ENCODE assay signal across 26 cellular contexts in genomic region chr3:141929341-141929995, GRCh38. TPM values are rescaled to one million over a fixed set of nuclear protein-coding genes. Genes with fewer than 3 reads are reported as not detected.
A peak's percentile ranks its signal among the peaks of the same experiment; 100 is the strongest.
DNase-seq lines count a peak whose midpoint lies in the region; ATAC-seq and TF ChIP-seq lines count a peak whose summit lies in the region.
"Had no signal": no experiment of that assay in that cellular context is flagged by ENCODE, and none has a peak within 500 bp of the region (broad histone marks: within the 10 kb centered on the region; RNA-seq: fewer than 3 reads in every experiment).

No MANE protein-coding gene starts in this region.

- peak overlapping the region; percentile 19 for H3K27ac Mint-ChIP-seq in activated naive CD4-positive, alpha-beta T cell treated with anti-CD3 and anti-CD28 coated beads, Interleukin-2, amount 50 U/mL, for 24 hours
- H3K27ac Mint-ChIP-seq in natural killer cell: peak overlapping the region; percentile 9 to 75
- H3K27ac Mint-ChIP-seq in stimulated activated naive B cell treated with anti-CD40 and anti-IgM and Interleukin-4, amounts not matched to agents 10 μg/mL and 1 μg/mL and 100 μg/mL, for 72 hours: peak overlapping the region; percentile 71
- H3K27ac Mint-ChIP-seq in activated naive CD8-positive, alpha-beta T cell treated with anti-CD3 and anti-CD28 coated beads for 36 hours: no peak overlapping the region
- H3K27ac Mint-ChIP-seq: activated CD4-positive, alpha-beta memory T cell treated with anti-CD3 and anti-CD28 coated beads for 36 hours; IgD-negative memory B cell had no signal

- no peak for ATAC-seq in natural killer cell
- no peak for ATAC-seq in stimulated activated naive B cell treated with anti-CD40 and anti-IgM and Interleukin-4, amounts not matched to agents 10 μg/mL and 1 μg/mL and 100 μg/mL, for 72 hours (replicated peaks)
- ATAC-seq: esophagus mucosa, foreskin keratinocyte had no signal

- H3K4me1 ChIP-seq in ascending aorta: no peaks in the 10 kb centered on the region
- H3K4me1 ChIP-seq: A549, adrenal gland, foreskin keratinocyte, HAP-1, transverse colon had no signal

- no peak for DNase-seq in activated naive CD4-positive, alpha-beta T cell treated with Interleukin-2 at 50 U/mL for 16 hours
- DNase-seq in amniotic epithelial cell (ENCODE audit: low read depth) (peak; percentile 57), natural killer cell (no peak), HEK293T (ENCODE audit: extremely low spot score) (no peak), ascending aorta (ENCODE audit: low spot score in 2 of 2) (no peak)
- no peak for DNase-seq in stimulated activated naive B cell treated with anti-CD40 and anti-IgM and Interleukin-4, amounts not matched to agents 10 μg/mL and 1 μg/mL and 100 μg/mL, for 72 hours
- DNase-seq in activated naive CD8-positive, alpha-beta T cell treated with anti-CD3 and anti-CD28 coated beads for 36 hours: no peak
- DNase-seq: activated CD4-positive, alpha-beta memory T cell treated with anti-CD3 and anti-CD28 coated beads for 36 hours; activated CD4-positive, CD25-positive, alpha-beta regulatory T cell; activated gamma-delta T cell; AML-193; effector memory CD4-positive, alpha-beta T cell; foreskin keratinocyte; NCI-H1105 treated with DMSO at 0.1 percent for 48 hours; NCI-H2081; NCI-H2227 treated with DMSO at 0.1 percent for 48 hours; NCI-H526 treated with DMSO at 0.1 percent for 48 hours; SHP77 treated with DMSO at 0.1 percent for 48 hours; SW 1271; transverse colon had no signal

- H3K9me3 ChIP-seq in ascending aorta: no peaks in the 10 kb centered on the region
- H3K9me3 ChIP-seq: A549, adrenal gland, HAP-1, transverse colon had no signal

- TF ChIP-seq CTCF in natural killer cell (IDR thresholded peaks at IDR 0.05): no peak
- TF ChIP-seq CTCF in ascending aorta (IDR thresholded peaks at IDR 0.05): no peak

- POLR2A ChIA-PET in HEK293T (lab: Yijun Ruan, JAX): no interaction called here

- H3K36me3 Mint-ChIP-seq in activated naive CD4-positive, alpha-beta T cell treated with anti-CD3 and anti-CD28 coated beads, Interleukin-2, amount 50 U/mL, for 24 hours: peaks cover 12% of the 10 kb centered on the region
- H3K36me3 Mint-ChIP-seq in natural killer cell: no peaks in the 10 kb centered on the region
- H3K36me3 Mint-ChIP-seq in stimulated activated naive B cell treated with anti-CD40 and anti-IgM and Interleukin-4, amounts not matched to agents 10 μg/mL and 1 μg/mL and 100 μg/mL, for 72 hours: peaks cover 34 to 35% of the 10 kb centered on the region in 2 donors
- H3K36me3 Mint-ChIP-seq in activated naive CD8-positive, alpha-beta T cell treated with anti-CD3 and anti-CD28 coated beads for 36 hours: peaks cover 20% of the 10 kb centered on the region

- intact Hi-C loops in natural killer cell (cut with micrococcal nuclease): no loop called here
- intact Hi-C loops in ascending aorta (cut with DNase I): no loop called here

- no peaks in the 10 kb centered on the region for H3K27me3 ChIP-seq in ascending aorta
- H3K27me3 ChIP-seq: adrenal gland, foreskin keratinocyte, transverse colon had no signal

- H3K4me3 ChIP-seq in ascending aorta: no peak overlapping the region
- H3K4me3 ChIP-seq: A549, adrenal gland, HAP-1, transverse colon had no signal

- CTCF ChIA-PET in HEK293T (lab: Yijun Ruan, JAX): no interaction called here

- no peaks in the 10 kb centered on the region for H3K27me3 Mint-ChIP-seq in activated naive CD4-positive, alpha-beta T cell treated with anti-CD3 and anti-CD28 coated beads, Interleukin-2, amount 50 U/mL, for 24 hours
- no peaks in the 10 kb centered on the region for H3K27me3 Mint-ChIP-seq in natural killer cell (ENCODE audit: low read depth in 2 of 2)
- H3K27me3 Mint-ChIP-seq in stimulated activated naive B cell treated with anti-CD40 and anti-IgM and Interleukin-4, amounts not matched to agents 10 μg/mL and 1 μg/mL and 100 μg/mL, for 72 hours: no peaks in the 10 kb centered on the region
- no peaks in the 10 kb centered on the region for H3K27me3 Mint-ChIP-seq in activated naive CD8-positive, alpha-beta T cell treated with anti-CD3 and anti-CD28 coated beads for 36 hours
- H3K27me3 Mint-ChIP-seq: activated CD4-positive, alpha-beta memory T cell treated with anti-CD3 and anti-CD28 coated beads for 36 hours; IgD-negative memory B cell had no signal

- H3K9me3 Mint-ChIP-seq in activated naive CD4-positive, alpha-beta T cell treated with anti-CD3 and anti-CD28 coated beads, Interleukin-2, amount 50 U/mL, for 24 hours: no peaks in the 10 kb centered on the region
- no peaks in the 10 kb centered on the region for H3K9me3 Mint-ChIP-seq in natural killer cell
- no peaks in the 10 kb centered on the region for H3K9me3 Mint-ChIP-seq in stimulated activated naive B cell treated with anti-CD40 and anti-IgM and Interleukin-4, amounts not matched to agents 10 μg/mL and 1 μg/mL and 100 μg/mL, for 72 hours
- no peaks in the 10 kb centered on the region for H3K9me3 Mint-ChIP-seq in activated naive CD8-positive, alpha-beta T cell treated with anti-CD3 and anti-CD28 coated beads for 36 hours
- H3K9me3 Mint-ChIP-seq: activated CD4-positive, alpha-beta memory T cell treated with anti-CD3 and anti-CD28 coated beads for 36 hours; IgD-negative memory B cell had no signal

- H3K4me3 Mint-ChIP-seq in activated naive CD4-positive, alpha-beta T cell treated with anti-CD3 and anti-CD28 coated beads, Interleukin-2, amount 50 U/mL, for 24 hours: no peak overlapping the region
- no peak overlapping the region for H3K4me3 Mint-ChIP-seq in natural killer cell
- H3K4me3 Mint-ChIP-seq in stimulated activated naive B cell treated with anti-CD40 and anti-IgM and Interleukin-4, amounts not matched to agents 10 μg/mL and 1 μg/mL and 100 μg/mL, for 72 hours: no peak overlapping the region
- H3K4me3 Mint-ChIP-seq in activated naive CD8-positive, alpha-beta T cell treated with anti-CD3 and anti-CD28 coated beads for 36 hours: no peak overlapping the region
- H3K4me3 Mint-ChIP-seq: activated CD4-positive, alpha-beta memory T cell treated with anti-CD3 and anti-CD28 coated beads for 36 hours; IgD-negative memory B cell had no signal

- H3K4me1 Mint-ChIP-seq in activated naive CD4-positive, alpha-beta T cell treated with anti-CD3 and anti-CD28 coated beads, Interleukin-2, amount 50 U/mL, for 24 hours: no peaks in the 10 kb centered on the region
- H3K4me1 Mint-ChIP-seq in natural killer cell: peaks cover 10 to 13% of the 10 kb centered on the region in 2 donors
- H3K4me1 Mint-ChIP-seq in stimulated activated naive B cell treated with anti-CD40 and anti-IgM and Interleukin-4, amounts not matched to agents 10 μg/mL and 1 μg/mL and 100 μg/mL, for 72 hours: peaks cover 6 to 8% of the 10 kb centered on the region in 2 donors
- H3K4me1 Mint-ChIP-seq in activated naive CD8-positive, alpha-beta T cell treated with anti-CD3 and anti-CD28 coated beads for 36 hours: peaks cover 1% of the 10 kb centered on the region
- H3K4me1 Mint-ChIP-seq: IgD-negative memory B cell had no signal

- no peak overlapping the region for H3K27ac ChIP-seq in ascending aorta
- H3K27ac ChIP-seq: A549, adrenal gland, foreskin keratinocyte, transverse colon had no signal

- H3K36me3 ChIP-seq in ascending aorta: peaks cover 2 to 23% of the 10 kb centered on the region in 2 donors

TF ChIP-seq in HEK293T, 16 proteins besides CTCF, POLR2A, EP300 and RAD21:
- TF ChIP-seq BHLHE40 (IDR thresholded peaks at IDR 0.05; ENCODE audit: borderline replicate concordance) (no peak), LEF1 (IDR thresholded peaks at IDR 0.05; ENCODE audit: borderline replicate concordance) (no peak), ARNT (IDR thresholded peaks at IDR 0.05) (no peak), FOXM1 (IDR thresholded peaks at IDR 0.05; ENCODE audit: borderline replicate concordance) (no peak), SP1 (IDR thresholded peaks at IDR 0.05) (no peak), FOXA1 (IDR thresholded peaks at IDR 0.05) (no peak), FOXK2 (IDR thresholded peaks at IDR 0.05) (no peak), ELF4 (IDR thresholded peaks at IDR 0.05) (no peak), L3MBTL2 (conservative IDR thresholded peaks at IDR 0.05) (no peak), CTBP1 (IDR thresholded peaks at IDR 0.05; ENCODE audit: borderline replicate concordance) (no peak), PKNOX1 (IDR thresholded peaks at IDR 0.05) (no peak), SUZ12 (IDR thresholded peaks at IDR 0.05) (no peak), HDGF (IDR thresholded peaks at IDR 0.05; ENCODE audit: borderline replicate concordance) (no peak)

RNA-seq across cellular contexts. Expression of gene ATP1B3, which starts 53.0 kb away (rescaled TPM):
- 10 to 100 TPM; 46.7 to 81.1 (median 78.2) TPM for total RNA-seq in natural killer cell
- 108 TPM for total RNA-seq in ascending aorta
- total RNA-seq in activated naive CD8-positive, alpha-beta T cell treated with anti-CD3 and anti-CD28 coated beads for 36 hours: 100 to 1,000 TPM; 143 to 157 TPM
